Comparison of ENCODE assay signal across 8 cellular contexts in the genomic region with DNA sequence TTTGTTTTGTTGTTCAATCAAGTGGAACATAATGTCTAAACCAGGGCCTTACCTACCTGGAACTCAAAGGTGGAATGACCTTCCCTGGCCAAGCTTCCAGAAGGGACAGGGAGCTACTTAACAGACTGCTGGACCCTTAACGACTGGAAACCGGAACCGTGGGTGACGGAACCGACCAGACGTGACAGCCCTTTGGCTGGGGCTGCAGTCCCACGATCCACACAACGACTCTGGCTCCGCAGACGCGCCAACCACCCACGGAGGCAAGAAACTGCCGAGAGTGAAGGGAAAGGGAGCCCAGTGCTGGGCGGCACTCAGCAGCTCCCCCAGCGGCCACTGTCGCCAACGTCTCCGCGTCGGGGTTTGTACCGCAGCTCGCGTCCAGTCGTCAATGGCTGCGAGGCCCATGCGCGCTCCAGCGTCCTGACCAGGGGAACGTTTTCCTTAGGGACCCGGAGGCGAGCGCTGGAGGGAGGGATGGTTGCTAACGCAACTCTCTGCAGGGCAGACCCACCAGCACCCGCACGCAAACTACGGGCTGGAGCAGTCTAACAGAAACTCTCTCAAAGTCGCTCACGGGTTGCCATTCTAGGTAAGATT. TPM values are rescaled to one million over a fixed set of nuclear protein-coding genes. Genes with fewer than 3 reads are reported as not detected.
DNase-seq lines count a peak whose midpoint lies in the region; ATAC-seq, FAIRE-seq and TF ChIP-seq lines count a peak whose summit lies in the region.

No MANE protein-coding gene starts in this region.

- H3K56ac ChIP-seq in H9 (ENCODE audit: insufficient read length, low read depth, low read length), result no peak overlapping the region

- no peak overlapping the region for H4K5ac ChIP-seq in H9 (ENCODE audit: insufficient read length, low read depth, low read length)

- H2BK120ac ChIP-seq in H9 (ENCODE audit: low read depth, low read length, poor library complexity, severe bottlenecking), result no peak overlapping the region

- intact Hi-C loops in esophagus muscularis mucosa (cut with DNase I), result loop anchor here (10.0 kb wide), 2 partner anchors 50 to 80 kb away; no protein-coding TSS in a partner anchor
- intact Hi-C loops in naive thymus-derived CD4-positive, alpha-beta T cell (cut with micrococcal nuclease), result loop anchor here in 1 of 2 donors (1.0 kb wide), 2 partner anchors 39 to 85 kb away; no protein-coding TSS in a partner anchor

- H3K4me1 Mint-ChIP-seq in H9, result peaks cover 24 to 25% of the 10 kb centered on the region in 2 experiments
- peaks cover 34% of the 10 kb centered on the region for H3K4me1 Mint-ChIP-seq in activated T-cell treated with anti-CD3 and anti-CD28 coated beads, Interleukin-2, amount 50 U/mL, for 24 hours (ENCODE audit: low read depth)
- peaks cover 12 to 44% (median 28%) of the 10 kb centered on the region in 7 donors for H3K4me1 Mint-ChIP-seq in naive thymus-derived CD4-positive, alpha-beta T cell
- peaks cover 7 to 20% of the 10 kb centered on the region in 2 donors for H3K4me1 Mint-ChIP-seq in stimulated activated naive B cell treated with anti-CD40 and anti-IgM and Interleukin-4, amounts not matched to agents 10 μg/mL and 1 μg/mL and 100 μg/mL, for 72 hours

- TF ChIP-seq CTCF in H9 (conservative IDR thresholded peaks at IDR 0.05), result peak; percentile 95
- TF ChIP-seq CTCF in esophagus muscularis mucosa (IDR thresholded peaks at IDR 0.05), result peak; percentile 66 to 88 (median 66)

- no peak overlapping the region for H3K9ac ChIP-seq in H9 (ENCODE audit: extremely low read depth, insufficient read length, low read length)

- H3K36me3 Mint-ChIP-seq in H9 (ENCODE audit: insufficient read depth in 1 of 3, low read depth in 3 of 3), result peaks cover 0 to 1% (median 0%) of the 10 kb centered on the region in 3 experiments; a peak in 1 of 7 replicates
- H3K36me3 Mint-ChIP-seq in activated T-cell treated with anti-CD3 and anti-CD28 coated beads, Interleukin-2, amount 50 U/mL, for 24 hours (ENCODE audit: low read depth), result peaks cover under 1% of the 10 kb centered on the region
- no peaks in the 10 kb centered on the region for H3K36me3 Mint-ChIP-seq in naive thymus-derived CD4-positive, alpha-beta T cell
- H3K36me3 Mint-ChIP-seq in stimulated activated naive B cell treated with anti-CD40 and anti-IgM and Interleukin-4, amounts not matched to agents 10 μg/mL and 1 μg/mL and 100 μg/mL, for 72 hours, result no peaks in the 10 kb centered on the region

- TF ChIP-seq EP300 in esophagus muscularis mucosa (IDR thresholded peaks at IDR 0.05), result no peak

- H3K4me3 ChIP-seq in esophagus muscularis mucosa, result peak overlapping the region; percentile 27 to 52 (median 32)
- peak overlapping the region; percentile 36 for H3K4me3 ChIP-seq in naive thymus-derived CD4-positive, alpha-beta T cell (ENCODE audit: low read length)

- peak; percentile 92 for DNase-seq in H9
- peak; percentile 85 for DNase-seq in activated T-cell treated with anti-CD3 and anti-CD28 coated beads, Interleukin-2, amount 50 U/mL, for 24 hours
- DNase-seq in esophagus muscularis mucosa (ENCODE audit: extremely low spot score), result no peak
- peak; percentile 59 to 77 (median 68) for DNase-seq in naive thymus-derived CD4-positive, alpha-beta T cell
- DNase-seq in stimulated activated naive B cell treated with anti-CD40 and anti-IgM and Interleukin-4, amounts not matched to agents 10 μg/mL and 1 μg/mL and 100 μg/mL, for 72 hours, result peak; percentile 53
- no peak for DNase-seq in H54 (ENCODE audit: insufficient read length, low spot score)
- DNase-seq in globus pallidus (ENCODE audit: low spot score), result no peak

- no peak overlapping the region for H2BK15ac ChIP-seq in H9 (ENCODE audit: low read depth, low read length)

- POLR2A ChIA-PET in naive thymus-derived CD4-positive, alpha-beta T cell (lab: Charles Lee), result interaction anchor here (0.6 to 4.3 kb wide), 18 partner anchors 19 to 84 kb away, joined by 3 to 40 read pairs (median 4); partner anchors contain the start of genes C16orf54 and MAZ

- H2BK5ac ChIP-seq in H9 (ENCODE audit: insufficient read length, low read length), result no peak overlapping the region

- no peaks in the 10 kb centered on the region for H3K36me3 ChIP-seq in esophagus muscularis mucosa
- H3K36me3 ChIP-seq in naive thymus-derived CD4-positive, alpha-beta T cell (ENCODE audit: control insufficient read depth in 2 of 3, insufficient read depth in 3 of 3, low read length in 3 of 3), result no peaks in the 10 kb centered on the region

- peak overlapping the region; percentile 42 to 43 for H3K4me3 Mint-ChIP-seq in H9
- peak overlapping the region; percentile 53 for H3K4me3 Mint-ChIP-seq in activated T-cell treated with anti-CD3 and anti-CD28 coated beads, Interleukin-2, amount 50 U/mL, for 24 hours
- peak overlapping the region; percentile 56 to 80 (median 72) for H3K4me3 Mint-ChIP-seq in naive thymus-derived CD4-positive, alpha-beta T cell
- H3K4me3 Mint-ChIP-seq in stimulated activated naive B cell treated with anti-CD40 and anti-IgM and Interleukin-4, amounts not matched to agents 10 μg/mL and 1 μg/mL and 100 μg/mL, for 72 hours, result peak overlapping the region; percentile 70 to 74

- ATAC-seq in naive thymus-derived CD4-positive, alpha-beta T cell, result peak; percentile 95
- peak; percentile 92 to 93 for ATAC-seq in stimulated activated naive B cell treated with anti-CD40 and anti-IgM and Interleukin-4, amounts not matched to agents 10 μg/mL and 1 μg/mL and 100 μg/mL, for 72 hours (replicated peaks)
- ATAC-seq in HG02973 (IDR thresholded peaks at IDR 0.05; ENCODE audit: unreplicated experiment), result no peak

- H3K9me3 Mint-ChIP-seq in H9, result peaks cover 0 to 2% of the 10 kb centered on the region in 2 experiments; a peak in 3 of 5 replicates
- H3K9me3 Mint-ChIP-seq in activated T-cell treated with anti-CD3 and anti-CD28 coated beads, Interleukin-2, amount 50 U/mL, for 24 hours, result no peaks in the 10 kb centered on the region
- H3K9me3 Mint-ChIP-seq in naive thymus-derived CD4-positive, alpha-beta T cell, result peaks cover 0 to 4% (median 0%) of the 10 kb centered on the region in 11 donors
- no peaks in the 10 kb centered on the region for H3K9me3 Mint-ChIP-seq in stimulated activated naive B cell treated with anti-CD40 and anti-IgM and Interleukin-4, amounts not matched to agents 10 μg/mL and 1 μg/mL and 100 μg/mL, for 72 hours

- no peak overlapping the region for H2AK5ac ChIP-seq in H9 (ENCODE audit: insufficient read length, low read length)

- no peak overlapping the region for H2BK12ac ChIP-seq in H9 (ENCODE audit: insufficient read length, low read depth, low read length)

- no peak overlapping the region for H3K14ac ChIP-seq in H9 (ENCODE audit: insufficient read depth, low read length)

- H3K27ac Mint-ChIP-seq in H9, result peak overlapping the region in 1 of 3 experiments; percentile 42; a peak in 1 of 7 replicates
- H3K27ac Mint-ChIP-seq in activated T-cell treated with anti-CD3 and anti-CD28 coated beads, Interleukin-2, amount 50 U/mL, for 24 hours, result peak overlapping the region; percentile 33
- H3K27ac Mint-ChIP-seq in naive thymus-derived CD4-positive, alpha-beta T cell, result peak overlapping the region; percentile 58 to 95 (median 80)
- H3K27ac Mint-ChIP-seq in stimulated activated naive B cell treated with anti-CD40 and anti-IgM and Interleukin-4, amounts not matched to agents 10 μg/mL and 1 μg/mL and 100 μg/mL, for 72 hours, result peak overlapping the region; percentile 75

- no peak overlapping the region for H3K18ac ChIP-seq in H9 (ENCODE audit: insufficient read length, low read depth, low read length)

- H3K27ac ChIP-seq in H9 (ENCODE audit: insufficient read length, low read depth, low read length) (no peak overlapping the region), esophagus muscularis mucosa (replicated peaks in 1 of 4) (no peak overlapping the region)
- peak overlapping the region; percentile 44 for H3K27ac ChIP-seq in naive thymus-derived CD4-positive, alpha-beta T cell (ENCODE audit: low read depth, low read length)

- no peak for TF ChIP-seq POLR2A in esophagus muscularis mucosa (IDR thresholded peaks at IDR 0.05; ENCODE audit: low read depth)
- no peak for TF ChIP-seq POLR2A in H54 (IDR thresholded peaks at IDR 0.05; ENCODE audit: low read depth, low read length)

- H3K23me2 ChIP-seq in H9 (ENCODE audit: insufficient read length, low read depth, low read length, poor library complexity, severe bottlenecking), result peaks cover 2% of the 10 kb centered on the region

- no peak overlapping the region for H4K8ac ChIP-seq in H9 (replicated peaks; ENCODE audit: insufficient read length, low read depth, low read length)

- H3K9me3 ChIP-seq in H9 (ENCODE audit: control insufficient read depth, low read depth, low read length), result no peaks in the 10 kb centered on the region
- no peaks in the 10 kb centered on the region for H3K9me3 ChIP-seq in esophagus muscularis mucosa
- H3K9me3 ChIP-seq in naive thymus-derived CD4-positive, alpha-beta T cell (ENCODE audit: control insufficient read depth in 2 of 3, low read length in 3 of 3), result no peaks in the 10 kb centered on the region

- H2BK20ac ChIP-seq in H9 (ENCODE audit: low read depth, low read length, poor library complexity, severe bottlenecking), result no peak overlapping the region

- no peaks in the 10 kb centered on the region for H3K79me2 ChIP-seq in H9 (ENCODE audit: insufficient read depth, low read length)

- no peak overlapping the region for H4K91ac ChIP-seq in H9 (ENCODE audit: insufficient read length, low read depth, low read length)

- no peak for FAIRE-seq in H54 (lab: Jason Lieb, UNC)

- no CpG with 5 or more reads among the region's 38 CpGs for WGBS in H9 (ENCODE audit: extremely low coverage, insufficient read length, low lambda C conversion rate)
- 11% methylated on average over 20 of the region's 38 CpGs for WGBS in esophagus muscularis mucosa

- H3K4ac ChIP-seq in H9 (ENCODE audit: low read depth, low read length), result no peak overlapping the region

- no peak overlapping the region for H2AFZ ChIP-seq in H9 (ENCODE audit: low read length)

- peaks cover 33% of the 10 kb centered on the region for H3K27me3 Mint-ChIP-seq in H9 (ENCODE audit: low read depth)
- H3K27me3 Mint-ChIP-seq in activated T-cell treated with anti-CD3 and anti-CD28 coated beads, Interleukin-2, amount 50 U/mL, for 24 hours, result no peaks in the 10 kb centered on the region
- H3K27me3 Mint-ChIP-seq in naive thymus-derived CD4-positive, alpha-beta T cell, result peaks cover 0 to under 1% (median 0%) of the 10 kb centered on the region in 5 donors
- no peaks in the 10 kb centered on the region for H3K27me3 Mint-ChIP-seq in stimulated activated naive B cell treated with anti-CD40 and anti-IgM and Interleukin-4, amounts not matched to agents 10 μg/mL and 1 μg/mL and 100 μg/mL, for 72 hours

- CTCF ChIA-PET in naive thymus-derived CD4-positive, alpha-beta T cell (lab: Charles Lee), result interaction anchor here (0.6 to 3.4 kb wide), 15 partner anchors 17 to 270 kb away, joined by 3 to 22 read pairs (median 4); partner anchors contain the start of genes C16orf54 and PAGR1

- no peak overlapping the region for H3T11ph ChIP-seq in H9 (ENCODE audit: low read length)

- H3K23ac ChIP-seq in H9 (ENCODE audit: insufficient read length, low read depth, low read length), result no peak overlapping the region

- H3K79me1 ChIP-seq in H9 (ENCODE audit: insufficient read depth, low read depth, low read length, poor library complexity, severe bottlenecking), result no peaks in the 10 kb centered on the region

- H3K27me3 ChIP-seq in H9 (ENCODE audit: insufficient read depth, low read length), result no peaks in the 10 kb centered on the region
- H3K27me3 ChIP-seq in esophagus muscularis mucosa, result peaks cover 0 to 6% (median 0%) of the 10 kb centered on the region in 4 donors
- H3K27me3 ChIP-seq in naive thymus-derived CD4-positive, alpha-beta T cell (ENCODE audit: control insufficient read depth in 2 of 2, insufficient read depth in 2 of 2, low read length in 2 of 2), result no peaks in the 10 kb centered on the region

- peak overlapping the region; percentile 44 for H3K4me2 ChIP-seq in H9 (ENCODE audit: insufficient read depth, insufficient read length, low read length)

- no peaks in the 10 kb centered on the region; the same call in 1 of the 2 replicates for H3K4me1 ChIP-seq in H9 (ENCODE audit: insufficient read depth, low read length)
- H3K4me1 ChIP-seq in esophagus muscularis mucosa, result peaks cover 12 to 21% (median 17%) of the 10 kb centered on the region in 4 donors
- H3K4me1 ChIP-seq in naive thymus-derived CD4-positive, alpha-beta T cell (ENCODE audit: control insufficient read depth in 2 of 2, insufficient read depth in 2 of 2, low read length in 2 of 2), result peaks cover 12 to 15% of the 10 kb centered on the region in 2 donors

- H4K20me1 ChIP-seq in H9 (ENCODE audit: control insufficient read depth, insufficient read depth, insufficient read length), result no peaks in the 10 kb centered on the region

RNA-seq across cellular contexts. Expression of gene KIF22, which starts 5.5 kb away (rescaled TPM):
- total RNA-seq in H9 (2021) (148 and 151 TPM in 2 replicates), esophagus muscularis mucosa (10 to 100 TPM; 10.8 to 12.3 (median 11.8) TPM)
- total RNA-seq in naive thymus-derived CD4-positive, alpha-beta T cell, result 100 to 1,000 TPM in 1 of 5 experiments, 10 to 100 TPM in 4; 62.5 to 141 (median 81.3) TPM
- polyA plus RNA-seq in naive thymus-derived CD4-positive, alpha-beta T cell, result 10 to 100 TPM; 36.9 to 50.7 TPM

RNA-seq across cellular contexts. Expression of gene ZG16, which starts 6.9 kb away (rescaled TPM):
- total RNA-seq in H9 (2021) (not detected in 2 replicates), esophagus muscularis mucosa (under 1 TPM in 1 of 4 donors, not detected in 3; 0.23 TPM)
- not detected for total RNA-seq in naive thymus-derived CD4-positive, alpha-beta T cell
- polyA plus RNA-seq in naive thymus-derived CD4-positive, alpha-beta T cell, result not detected

RNA-seq across cellular contexts. Expression of gene MAZ, which starts 21.3 kb away (rescaled TPM):
- total RNA-seq in H9 (2021) (412 and 414 TPM in 2 replicates), esophagus muscularis mucosa (100 to 1,000 TPM; 120 to 284 (median 158) TPM)
- total RNA-seq in naive thymus-derived CD4-positive, alpha-beta T cell, result 100 to 1,000 TPM; 192 to 424 (median 259) TPM
- polyA plus RNA-seq in naive thymus-derived CD4-positive, alpha-beta T cell, result 10 to 100 TPM; 36.9 to 44.5 TPM

RNA-seq across cellular contexts. Expression of gene PRRT2, which starts 27.0 kb away (rescaled TPM):
- total RNA-seq in H9 (2021) (10.7 and 14.6 TPM in 2 replicates), esophagus muscularis mucosa (10 to 100 TPM in 1 of 4 donors, 1 to 10 TPM in 3; 3.6 to 11.2 (median 6.7) TPM)
- total RNA-seq in naive thymus-derived CD4-positive, alpha-beta T cell, result 1 to 10 TPM; 1.9 to 4.6 (median 2.8) TPM
- polyA plus RNA-seq in naive thymus-derived CD4-positive, alpha-beta T cell, result under 1 TPM in 1 of 2 donors, not detected in 1; 0.07 TPM

RNA-seq across cellular contexts. Expression of gene PAGR1, which starts 31.0 kb away (rescaled TPM):
- total RNA-seq in H9 (2021), result 65.3 and 67.8 TPM in 2 replicates
- 10 to 100 TPM; 20.9 to 26.9 (median 26.5) TPM for total RNA-seq in esophagus muscularis mucosa
- 10 to 100 TPM; 17.5 to 42.0 (median 25.7) TPM for total RNA-seq in naive thymus-derived CD4-positive, alpha-beta T cell
- polyA plus RNA-seq in naive thymus-derived CD4-positive, alpha-beta T cell, result 10 to 100 TPM; 54.0 to 62.6 TPM

Comparison
In these comparisons a context has a peak if more than half of its experiments do, and no peak if none do; other contexts are left out.
1. DNase-seq: peak in H9 (single experiment), activated T-cell treated with anti-CD3 and anti-CD28 coated beads, Interleukin-2, amount 50 U/mL, for 24 hours (single experiment), naive thymus-derived CD4-positive, alpha-beta T cell (9 of 9) and stimulated activated naive B cell treated with anti-CD40 and anti-IgM and Interleukin-4, amounts not matched to agents 10 μg/mL and 1 μg/mL and 100 μg/mL, for 72 hours (single experiment); none in esophagus muscularis mucosa (single experiment), H54 (single experiment) and globus pallidus (single experiment).
2. RNA of gene KIF22, which starts 5.5 kb away (total RNA-seq): 148 to 151 TPM in H9 and 62.5 to 141 TPM in naive thymus-derived CD4-positive, alpha-beta T cell; 10.8 to 12.3 TPM in esophagus muscularis mucosa; every median in the first group is over 4 times any median in the second.
3. Peak in every context shown above with its lines, with median percentiles within 50 percentile points of each other: H3K4me3 Mint-ChIP-seq.